ENCODE assay signal across 14 cellular contexts in genomic region chr3:32577174-32577573, GRCh38. TPM values are rescaled to one million over a fixed set of nuclear protein-coding genes. Genes with fewer than 3 reads are reported as not detected.
A peak's percentile ranks its signal among the peaks of the same experiment; 100 is the strongest.
DNase-seq lines count a peak whose midpoint lies in the region; ATAC-seq, FAIRE-seq and TF ChIP-seq lines count a peak whose summit lies in the region.
"Had no signal": no experiment of that assay in that cellular context is flagged by ENCODE, and none has a peak within 500 bp of the region (broad histone marks: within the 10 kb centered on the region; RNA-seq: fewer than 3 reads in every experiment).

No MANE protein-coding gene starts in this region.

- H3K79me2 ChIP-seq in keratinocyte (ENCODE audit: control insufficient read depth, insufficient read depth, low read length), result no peaks in the 10 kb centered on the region

- no peaks in the 10 kb centered on the region for H3K27me3 Mint-ChIP-seq in activated T-cell treated with anti-CD3 and anti-CD28 coated beads, Interleukin-2, amount 50 U/mL, for 24 hours
- H3K27me3 Mint-ChIP-seq in central memory CD8-positive, alpha-beta T cell, result no peaks in the 10 kb centered on the region

- peaks cover 10% of the 10 kb centered on the region for H3K4me1 ChIP-seq in keratinocyte (ENCODE audit: control insufficient read depth, extremely low read depth, insufficient read depth, low read length)
- peaks cover 4 to 15% (median 13%) of the 10 kb centered on the region in 4 donors for H3K4me1 ChIP-seq in upper lobe of left lung

- H3K36me3 ChIP-seq in keratinocyte (ENCODE audit: control insufficient read depth in 2 of 2, extremely low read depth in 1 of 2, insufficient read depth in 2 of 2, low read length in 2 of 2) (no peaks in the 10 kb centered on the region), upper lobe of left lung (no peaks in the 10 kb centered on the region)

- peak overlapping the region; percentile 56 for H3K4me3 Mint-ChIP-seq in activated T-cell treated with anti-CD3 and anti-CD28 coated beads, Interleukin-2, amount 50 U/mL, for 24 hours
- H3K4me3 Mint-ChIP-seq in central memory CD8-positive, alpha-beta T cell, result no peak overlapping the region

- peaks cover 15% of the 10 kb centered on the region for H3K4me1 Mint-ChIP-seq in activated T-cell treated with anti-CD3 and anti-CD28 coated beads, Interleukin-2, amount 50 U/mL, for 24 hours (ENCODE audit: low read depth)
- H3K4me1 Mint-ChIP-seq in central memory CD8-positive, alpha-beta T cell, result peaks cover 6% of the 10 kb centered on the region

- ATAC-seq in central memory CD8-positive, alpha-beta T cell (replicated peaks; ENCODE audit: extremely low read depth, poor library complexity, severe bottlenecking), result no peak
- no peak for ATAC-seq in upper lobe of left lung (ENCODE audit: low FRiP score in 2 of 2)
- no peak for ATAC-seq in HG03175 (IDR thresholded peaks at IDR 0.05; ENCODE audit: unreplicated experiment)
- ATAC-seq: A549 had no signal

- H3K4me3 ChIP-seq in keratinocyte (ENCODE audit: control insufficient read depth in 2 of 3, extremely low read depth in 1 of 3, insufficient read depth in 2 of 3, low read depth in 1 of 3, low read length in 3 of 3), result no peak overlapping the region
- H3K4me3 ChIP-seq in upper lobe of left lung, result peak overlapping the region in 2 of 4 donors; percentile 1 to 21
- H3K4me3 ChIP-seq: A549, mucosa of descending colon had no signal

- peak overlapping the region; percentile 56 for H3K4me2 ChIP-seq in keratinocyte (ENCODE audit: control insufficient read depth, extremely low read depth, insufficient read depth, low read depth, low read length)
- H3K4me2 ChIP-seq: A549 had no signal

- TF ChIP-seq POLR2A in upper lobe of left lung (IDR thresholded peaks at IDR 0.05), result no peak

- 46 to 58% methylated on average over 2 of the region's 2 CpGs for WGBS in upper lobe of left lung, 2 donors

- H3K27me3 ChIP-seq in keratinocyte (ENCODE audit: control insufficient read depth, extremely low read depth, insufficient read depth, low read length) (no peaks in the 10 kb centered on the region), upper lobe of left lung (no peaks in the 10 kb centered on the region)

- FAIRE-seq in keratinocyte (lab: Jason Lieb, UNC), result no peak
- FAIRE-seq: A549, small intestine had no signal

- no peak overlapping the region for H3K9ac ChIP-seq in keratinocyte (ENCODE audit: control insufficient read depth, extremely low read depth, insufficient read depth, low read length)

- TF ChIP-seq EP300 in upper lobe of left lung (IDR thresholded peaks at IDR 0.05), result no peak

- no peaks in the 10 kb centered on the region for H3K9me1 ChIP-seq in keratinocyte (ENCODE audit: control insufficient read depth, extremely low read depth, insufficient read depth, low read length)

- H3K27ac ChIP-seq in keratinocyte (ENCODE audit: control insufficient read depth, insufficient read depth, low read length) (no peak overlapping the region), upper lobe of left lung (peak overlapping the region; percentile 3 to 44 (median 18)), substantia nigra (ENCODE audit: low read depth, low read length, poor library complexity, severe bottlenecking) (no peak overlapping the region)
- H3K27ac ChIP-seq: A549 had no signal

- no peak for DNase-seq in activated T-cell treated with anti-CD3 and anti-CD28 coated beads, Interleukin-2, amount 50 U/mL, for 24 hours
- no peak for DNase-seq in activated T-cell treated with anti-CD3 and anti-CD28 coated beads for 4 hours
- no peak for DNase-seq in central memory CD8-positive, alpha-beta T cell (ENCODE audit: low spot score in 2 of 2)
- no peak for DNase-seq in keratinocyte (ENCODE audit: low read depth, low spot score)
- DNase-seq in upper lobe of left lung, result no peak
- DNase-seq in substantia nigra (lab: John Stamatoyannopoulos, UW), result no peak
- DNase-seq in hepatic stellate cell (ENCODE audit: low spot score), result no peak
- DNase-seq: cortex of kidney, NCI-H1092, NCI-H82, small intestine had no signal

- dilution Hi-C loops in keratinocyte (cut with MboI; ENCODE audit: extremely low pct_ligation_motif_present, low sequenced_read_pairs), result no loop called here

- peak overlapping the region; percentile 85 for H2AFZ ChIP-seq in keratinocyte (ENCODE audit: control insufficient read depth, low read length)

- H3K9me3 ChIP-seq in keratinocyte (ENCODE audit: control insufficient read depth, low read depth, low read length) (no peaks in the 10 kb centered on the region), upper lobe of left lung (no peaks in the 10 kb centered on the region)
- H3K9me3 ChIP-seq: A549, mucosa of descending colon had no signal

- H4K20me1 ChIP-seq in keratinocyte (ENCODE audit: control insufficient read depth, extremely low read depth, insufficient read depth, low read length), result no peaks in the 10 kb centered on the region

- H3K27ac Mint-ChIP-seq in activated T-cell treated with anti-CD3 and anti-CD28 coated beads, Interleukin-2, amount 50 U/mL, for 24 hours, result no peak overlapping the region
- peak overlapping the region; percentile 1 for H3K27ac Mint-ChIP-seq in central memory CD8-positive, alpha-beta T cell (ENCODE audit: low read depth)

- TF ChIP-seq CTCF in keratinocyte (optimal IDR thresholded peaks at IDR 0.05 in 1 of 3, IDR thresholded peaks at IDR 0.05 in 1 of 3, conservative IDR thresholded peaks at IDR 0.05 in 1 of 3; ENCODE audit: extremely low read depth in 1 of 3, insufficient read depth in 2 of 3, low read length in 3 of 3) (no peak), upper lobe of left lung (IDR thresholded peaks at IDR 0.05) (no peak)

- no peaks in the 10 kb centered on the region for H3K36me3 Mint-ChIP-seq in activated T-cell treated with anti-CD3 and anti-CD28 coated beads, Interleukin-2, amount 50 U/mL, for 24 hours (ENCODE audit: low read depth)
- no peaks in the 10 kb centered on the region for H3K36me3 Mint-ChIP-seq in central memory CD8-positive, alpha-beta T cell (ENCODE audit: insufficient read depth)

- no peaks in the 10 kb centered on the region for H3K9me3 Mint-ChIP-seq in activated T-cell treated with anti-CD3 and anti-CD28 coated beads, Interleukin-2, amount 50 U/mL, for 24 hours
- H3K9me3 Mint-ChIP-seq in central memory CD8-positive, alpha-beta T cell, result no peaks in the 10 kb centered on the region

RNA-seq across cellular contexts. Expression of gene DYNC1LI1, which starts 6.5 kb away (rescaled TPM):
- 26.4 to 64.4 TPM (median 32.0 TPM) in 3 replicates for polyA plus RNA-seq in keratinocyte
- 30.1 TPM for polyA plus RNA-seq in keratinocyte (2011; ENCODE audit: low read depth)
- 28.3 and 46.9 TPM in 2 replicates for polyA plus RNA-seq in keratinocyte (2011; cell fraction: cytosol; rRNA removed)
- 23.8 and 37.2 TPM in 2 replicates for polyA plus RNA-seq in keratinocyte (2011; cell fraction: nucleus; rRNA removed)
- 26.1 and 31.6 TPM in 2 replicates for polyA plus RNA-seq in keratinocyte (2012; ENCODE audit: low replicate concordance)
- 6.1 to 18.1 TPM (median 9.7 TPM) in 3 replicates for polyA minus RNA-seq in keratinocyte
- 20.1 TPM for polyA minus RNA-seq in keratinocyte (2011; cell fraction: cytosol; rRNA and poly(A)+ RNA removed)
- 14.6 and 25.5 TPM in 2 replicates for polyA minus RNA-seq in keratinocyte (2011; cell fraction: nucleus; rRNA and poly(A)+ RNA removed)
- 10 to 100 TPM; 16.8 to 42.0 (median 33.8) TPM for total RNA-seq in upper lobe of left lung

Comparison
In these comparisons a context has a peak if more than half of its experiments do, and no peak if none do; other contexts are left out.
1. H3K27ac ChIP-seq: peak in upper lobe of left lung (4 of 4); none in keratinocyte (single experiment) and substantia nigra (single experiment).